ENCODE assay signal across 15 cellular contexts in the genomic region with DNA sequence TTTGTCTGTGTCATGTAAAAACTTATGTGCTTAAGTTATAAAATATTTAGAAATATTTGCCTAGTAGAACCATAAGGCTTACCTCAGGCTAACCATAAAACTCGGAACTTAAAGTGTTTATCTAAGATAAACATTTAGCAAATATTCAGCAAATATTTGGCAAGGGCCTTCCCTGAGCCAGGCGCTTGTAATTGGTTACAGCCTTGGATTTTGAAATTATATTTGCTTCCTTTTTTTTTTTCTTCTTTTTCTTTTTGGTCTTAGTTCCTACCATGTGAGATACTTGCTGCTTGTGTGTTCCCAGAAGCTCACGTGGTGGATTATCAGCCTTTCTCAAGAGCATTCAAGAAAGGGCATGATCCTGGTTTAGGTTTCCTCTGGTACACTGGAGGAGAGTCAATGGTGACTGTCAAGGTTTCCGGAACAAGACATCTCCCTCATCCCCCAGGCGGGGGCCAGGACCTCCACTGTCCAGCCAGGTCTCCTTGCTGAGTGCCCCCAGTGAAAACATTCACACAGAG. TPM values are rescaled to one million over a fixed set of nuclear protein-coding genes. Genes with fewer than 3 reads are reported as not detected.
DNase-seq lines count a peak whose midpoint lies in the region; ATAC-seq, FAIRE-seq and TF ChIP-seq lines count a peak whose summit lies in the region.
"Had no signal": no experiment of that assay in that cellular context is flagged by ENCODE, and none has a peak within 500 bp of the region (broad histone marks: within the 10 kb centered on the region; RNA-seq: fewer than 3 reads in every experiment).

No MANE protein-coding gene starts in this region.

- BruUV-seq in MCF 10A (replicated peaks; lab: Mats Ljungman, UMichigan) (no TSS peak), mammary epithelial cell (replicated peaks; lab: Mats Ljungman, UMichigan) (no TSS peak), HepG2 (replicated peaks; lab: Mats Ljungman, UMichigan) (no TSS peak)

- no peaks in the 10 kb centered on the region for H3K27me3 Mint-ChIP-seq in MCF 10A (ENCODE audit: insufficient read depth, unreplicated experiment)

- no peak overlapping the region for H3K27ac ChIP-seq in mammary epithelial cell (ENCODE audit: insufficient read depth, low read depth, low read length)
- H3K27ac ChIP-seq in HepG2 (ENCODE audit: extremely low read length, insufficient read depth, low read length) = peak overlapping the region; percentile 35
- H3K27ac ChIP-seq in upper lobe of left lung = peak overlapping the region; percentile 70 to 83 (median 80)
- peak overlapping the region in 2 of 4 donors; percentile 7 to 60 for H3K27ac ChIP-seq in Peyer's patch
- H3K27ac ChIP-seq: psoas muscle had no signal

- in situ Hi-C loops in mammary epithelial cell (cut with MboI; ENCODE audit: low sequenced_read_pairs in 2 of 2) (loop anchor here (25.0 kb wide), 1 partner anchor 561 kb away; no protein-coding TSS in a partner anchor), HepG2 (cut with HindIII; ENCODE audit: extremely low pct_ligation_motif_present, low pct_unique_long_range_greater_than_20kb) (no loop called here)

- no peak for TF ChIP-seq RAD21 in HepG2 (CRISPR knock-in tag; IDR thresholded peaks at IDR 0.05)

- H3K36me3 ChIP-seq in mammary epithelial cell (ENCODE audit: insufficient read depth, low read length) = no peaks in the 10 kb centered on the region
- H3K36me3 ChIP-seq in HepG2 (replicated peaks in 1 of 2; ENCODE audit: control insufficient read depth in 1 of 2, insufficient read depth in 2 of 2, low read length in 2 of 2) = no peaks in the 10 kb centered on the region
- no peaks in the 10 kb centered on the region for H3K36me3 ChIP-seq in upper lobe of left lung
- no peaks in the 10 kb centered on the region for H3K36me3 ChIP-seq in Peyer's patch

- peak; percentile 16; the same call in 2 of the 3 replicates for ATAC-seq in HepG2
- ATAC-seq in upper lobe of left lung (ENCODE audit: low FRiP score in 2 of 2) = peak; percentile 43 to 72
- ATAC-seq in GM19035 (IDR thresholded peaks at IDR 0.05; ENCODE audit: unreplicated experiment) = no peak
- ATAC-seq: psoas muscle had no signal

- H3K9me3 Mint-ChIP-seq in MCF 10A (ENCODE audit: unreplicated experiment) = no peaks in the 10 kb centered on the region

- CTCF ChIA-PET in MCF 10A (lab: Yijun Ruan, JAX) = no interaction called here
- CTCF ChIA-PET in mammary epithelial cell (lab: Charles Lee; ENCODE audit: low non-redundant PET) = no interaction called here
- CTCF ChIA-PET in HepG2 (lab: Yijun Ruan, JAX; ENCODE audit: low intra/inter-chr PET ratio, low total read pairs) = no interaction called here

- DNase-seq in MCF 10A (ENCODE audit: unreplicated experiment) = no peak
- no peak for DNase-seq in mammary epithelial cell
- peak; percentile 8 for DNase-seq in amniotic stem cell (lab: John Stamatoyannopoulos, UW)
- DNase-seq in HepG2 (ENCODE audit: low spot score) = peak; percentile 64
- peak in 1 of 2 donors; percentile 76 for DNase-seq in upper lobe of left lung
- DNase-seq in activated CD4-positive, CD25-positive, alpha-beta regulatory T cell (lab: John Stamatoyannopoulos, UW) = no peak
- DNase-seq in Peyer's patch = no peak
- DNase-seq: activated effector memory CD4-positive, alpha-beta T cell treated with Interleukin-2 at 50 U/mL for 16 hours; cerebellar nuclear complex; foreskin melanocyte; KBM-7; NCI-H2171 treated with DMSO at 0.1 percent for 48 hours; psoas muscle had no signal

- H3K4me1 Mint-ChIP-seq in MCF 10A (ENCODE audit: insufficient read depth, unreplicated experiment) = no peaks in the 10 kb centered on the region

- H3K79me2 ChIP-seq in mammary epithelial cell (ENCODE audit: insufficient read depth, low read length) (no peaks in the 10 kb centered on the region), HepG2 (ENCODE audit: insufficient read depth, low read length) (no peaks in the 10 kb centered on the region)

- H3K27me3 ChIP-seq in mammary epithelial cell (ENCODE audit: insufficient read depth, low read length) (no peaks in the 10 kb centered on the region), HepG2 (ENCODE audit: control insufficient read depth in 1 of 2, insufficient read depth in 2 of 2, low read length in 2 of 2) (no peaks in the 10 kb centered on the region; a peak in 1 of 5 replicates), upper lobe of left lung (no peaks in the 10 kb centered on the region), Peyer's patch (no peaks in the 10 kb centered on the region)

- peak in 1 of 2 experiments; percentile 43; a peak in 1 of 4 replicates for TF ChIP-seq EP300 in HepG2 (IDR thresholded peaks at IDR 0.05; ENCODE audit: low read depth in 2 of 2, low read length in 2 of 2)
- no peak for TF ChIP-seq EP300 in HepG2 (CRISPR knock-in tag; IDR thresholded peaks at IDR 0.05; ENCODE audit: borderline replicate concordance)
- peak in 1 of 4 donors; percentile 89 for TF ChIP-seq EP300 in upper lobe of left lung (IDR thresholded peaks at IDR 0.05)

- peak; percentile 51 for FAIRE-seq in HepG2 (lab: Jason Lieb, UNC)
- FAIRE-seq: H1 had no signal

- H2AFZ ChIP-seq in mammary epithelial cell (ENCODE audit: low read depth, low read length) = no peak overlapping the region
- no peak overlapping the region for H2AFZ ChIP-seq in HepG2 (ENCODE audit: low read length)

- POLR2A ChIA-PET in MCF 10A (lab: Yijun Ruan, JAX) = interaction anchor here (1.2 kb wide), 1 partner anchor 11 kb away, joined by 3 read pairs; no protein-coding TSS in a partner anchor
- POLR2A ChIA-PET in HepG2 (lab: Yijun Ruan, JAX) = no interaction called here

- TF ChIP-seq POLR2A in HepG2 (IDR thresholded peaks at IDR 0.05; ENCODE audit: insufficient read depth in 1 of 2, low read depth in 2 of 2, low read length in 2 of 2) (no peak), upper lobe of left lung (IDR thresholded peaks at IDR 0.05) (no peak), Peyer's patch (IDR thresholded peaks at IDR 0.05) (no peak)

- H3K4me1 ChIP-seq in mammary epithelial cell (ENCODE audit: insufficient read depth, low read length) (peaks cover 7% of the 10 kb centered on the region), HepG2 (ENCODE audit: insufficient read depth, low read length) (peaks cover 48% of the 10 kb centered on the region), upper lobe of left lung (peaks cover 14 to 33% (median 29%) of the 10 kb centered on the region in 4 donors), Peyer's patch (peaks cover 0 to 11% (median 0%) of the 10 kb centered on the region in 4 donors)

- dilution Hi-C loops in mammary epithelial cell (cut with HindIII; ENCODE audit: low sequenced_read_pairs) = no loop called here

- H3K4me2 ChIP-seq in mammary epithelial cell (ENCODE audit: insufficient read depth, low read depth, low read length) = no peak overlapping the region
- peak overlapping the region; percentile 47; the same call in 1 of the 2 replicates for H3K4me2 ChIP-seq in HepG2 (ENCODE audit: low read depth, low read length)

- H3K36me3 Mint-ChIP-seq in MCF 10A (ENCODE audit: insufficient read depth, unreplicated experiment) = no peaks in the 10 kb centered on the region

- 78% methylated on average over 5 of the region's 5 CpGs for WGBS in mammary epithelial cell (ENCODE audit: low coverage, missing lambda C conversion rate)
- 9% methylated on average over 5 of the region's 5 CpGs for WGBS in HepG2 (ENCODE audit: low lambda C conversion rate)
- WGBS in upper lobe of left lung, 2 donors = 29 to 35% methylated on average over 5 of the region's 5 CpGs

- intact Hi-C loops in MCF 10A (cut with micrococcal nuclease) = no loop called here
- intact Hi-C loops in mammary epithelial cell (cut with micrococcal nuclease) = no loop called here
- intact Hi-C loops in HepG2 (cut with micrococcal nuclease; ENCODE audit: unreplicated experiment) = no loop called here

- H3K9ac ChIP-seq in mammary epithelial cell (ENCODE audit: insufficient read depth, low read length) = no peak overlapping the region
- no peak overlapping the region for H3K9ac ChIP-seq in HepG2 (ENCODE audit: insufficient read depth, low read depth, low read length)

- peak overlapping the region; percentile 42 for H3K27ac Mint-ChIP-seq in MCF 10A (ENCODE audit: low read depth, unreplicated experiment)

- H3K9me3 ChIP-seq in mammary epithelial cell (replicated peaks; ENCODE audit: insufficient read depth, low read length) (no peaks in the 10 kb centered on the region), HepG2 (ENCODE audit: low read length) (no peaks in the 10 kb centered on the region), upper lobe of left lung (no peaks in the 10 kb centered on the region), Peyer's patch (no peaks in the 10 kb centered on the region)
- H3K9me3 ChIP-seq: psoas muscle had no signal

- no peak overlapping the region for H3K4me3 Mint-ChIP-seq in MCF 10A (ENCODE audit: unreplicated experiment)

- H3K4me3 ChIP-seq in mammary epithelial cell (replicated peaks in 1 of 3; ENCODE audit: insufficient read depth in 1 of 3, low read depth in 2 of 3, low read length in 3 of 3) = no peak overlapping the region
- H3K4me3 ChIP-seq in HepG2 (replicated peaks in 1 of 3; ENCODE audit: insufficient read depth in 1 of 3, low read depth in 2 of 3, low read length in 3 of 3) = peak overlapping the region in 1 of 3 experiments; percentile 4; a peak in 1 of 6 replicates
- H3K4me3 ChIP-seq in upper lobe of left lung = no peak overlapping the region
- no peak overlapping the region for H3K4me3 ChIP-seq in Peyer's patch
- H3K4me3 ChIP-seq: psoas muscle had no signal

- TF ChIP-seq CTCF in MCF 10A (IDR thresholded peaks at IDR 0.05; ENCODE audit: unreplicated experiment) (no peak), mammary epithelial cell (conservative IDR thresholded peaks at IDR 0.05 in 1 of 2, IDR thresholded peaks at IDR 0.05 in 1 of 2; ENCODE audit: extremely low read depth in 1 of 2, insufficient read depth in 1 of 2, low read depth in 1 of 2, low read length in 2 of 2) (no peak), HepG2 (CRISPR knock-in tag; IDR thresholded peaks at IDR 0.05) (no peak), upper lobe of left lung (IDR thresholded peaks at IDR 0.05) (no peak), Peyer's patch (IDR thresholded peaks at IDR 0.05) (no peak)

- H4K20me1 ChIP-seq in mammary epithelial cell (ENCODE audit: insufficient read depth, low read length) (no peaks in the 10 kb centered on the region), HepG2 (ENCODE audit: insufficient read depth, low read length) (no peaks in the 10 kb centered on the region)

RNA-seq across cellular contexts. Expression of gene BRI3, which starts 5.2 kb away (rescaled TPM):
- total RNA-seq in MCF 10A (2022) = 154 and 246 TPM in 2 replicates
- total RNA-seq in mammary epithelial cell = 100 to 1,000 TPM in 1 of 2 donors, 10 to 100 TPM in 1; 24.5 to 158 TPM
- polyA plus RNA-seq in mammary epithelial cell = 43.1 TPM
- polyA minus RNA-seq in mammary epithelial cell = 113 TPM
- total RNA-seq in HepG2 (2016; rRNA removed; fragmentation: Illumina TruSeq; extraction: Trizol) = 37.2 and 54.0 TPM in 2 replicates
- 362 and 379 TPM in 2 replicates for total RNA-seq in HepG2 (2016; cell fraction: cytosol; rRNA removed; fragmentation: Illumina TruSeq; extraction: Trizol; ENCODE audit: low read depth)
- 32.4 and 58.8 TPM in 2 replicates for total RNA-seq in HepG2 (2016; cell fraction: insoluble cytoplasmic fraction; rRNA removed; fragmentation: Illumina TruSeq; extraction: Trizol)
- 234 and 253 TPM in 2 replicates for total RNA-seq in HepG2 (2016; cell fraction: membrane; rRNA removed; fragmentation: Illumina TruSeq; extraction: Trizol)
- 25.6 and 29.4 TPM in 2 replicates for total RNA-seq in HepG2 (2016; cell fraction: nucleus; rRNA removed; fragmentation: Illumina TruSeq; extraction: Trizol)
- polyA plus RNA-seq in HepG2 (2011; rRNA removed) = 103 and 113 TPM in 2 replicates
- polyA plus RNA-seq in HepG2 (2011; cell fraction: cytosol; rRNA removed) = 80.0 TPM in 2 replicates
- polyA plus RNA-seq in HepG2 (2011; cell fraction: nucleus; rRNA removed) = 27.5 and 33.8 TPM in 2 replicates
- 83.2 and 95.1 TPM in 2 replicates for polyA plus RNA-seq in HepG2 (2012)
- polyA plus RNA-seq in HepG2 (2016; cell fraction: cytosol; fragmentation: Illumina TruSeq; extraction: Trizol; ENCODE audit: low read depth) = 889 and 952 TPM in 2 replicates
- 61.2 and 81.9 TPM in 2 replicates for polyA plus RNA-seq in HepG2 (2016; cell fraction: insoluble cytoplasmic fraction; fragmentation: Illumina TruSeq; extraction: Trizol; ENCODE audit: low read depth)
- polyA plus RNA-seq in HepG2 (2016; cell fraction: membrane; fragmentation: Illumina TruSeq; extraction: Trizol; ENCODE audit: low read depth) = 488 and 495 TPM in 2 replicates
- polyA plus RNA-seq in HepG2 (2016; cell fraction: nucleus; fragmentation: Illumina TruSeq; extraction: Trizol; ENCODE audit: insufficient read depth, low read depth) = 59.1 and 78.9 TPM in 2 replicates
- polyA minus RNA-seq in HepG2 (2011; rRNA and poly(A)+ RNA removed; ENCODE audit: low replicate concordance) = 61.6 and 63.3 TPM in 2 replicates
- polyA minus RNA-seq in HepG2 (2011; cell fraction: cytosol; rRNA and poly(A)+ RNA removed) = 27.4 and 34.8 TPM in 2 replicates
- polyA minus RNA-seq in HepG2 (2011; cell fraction: nucleus; rRNA and poly(A)+ RNA removed) = 22.8 and 23.6 TPM in 2 replicates
- total RNA-seq in upper lobe of left lung = 100 to 1,000 TPM; 113 to 703 (median 143) TPM
- total RNA-seq in Peyer's patch = 10 to 100 TPM; 21.5 to 91.2 (median 69.6) TPM

RNA-seq across cellular contexts. Expression of gene TECPR1, which starts 24.3 kb away (rescaled TPM):
- 15.4 and 21.1 TPM in 2 replicates for total RNA-seq in MCF 10A (2022)
- total RNA-seq in mammary epithelial cell = 10 to 100 TPM; 13.2 to 14.6 TPM
- polyA plus RNA-seq in mammary epithelial cell = 1.6 TPM
- polyA minus RNA-seq in mammary epithelial cell = 1.1 TPM
- 6.3 and 8.3 TPM in 2 replicates for total RNA-seq in HepG2 (2016; rRNA removed; fragmentation: Illumina TruSeq; extraction: Trizol)
- total RNA-seq in HepG2 (2016; cell fraction: cytosol; rRNA removed; fragmentation: Illumina TruSeq; extraction: Trizol; ENCODE audit: low read depth) = 1.5 and 2.3 TPM in 2 replicates
- total RNA-seq in HepG2 (2016; cell fraction: insoluble cytoplasmic fraction; rRNA removed; fragmentation: Illumina TruSeq; extraction: Trizol) = 5.7 and 9.5 TPM in 2 replicates
- total RNA-seq in HepG2 (2016; cell fraction: membrane; rRNA removed; fragmentation: Illumina TruSeq; extraction: Trizol) = 2.0 and 2.8 TPM in 2 replicates
- total RNA-seq in HepG2 (2016; cell fraction: nucleus; rRNA removed; fragmentation: Illumina TruSeq; extraction: Trizol) = 10.0 and 10.5 TPM in 2 replicates
- 2.3 and 2.5 TPM in 2 replicates for polyA plus RNA-seq in HepG2 (2011; rRNA removed)
- polyA plus RNA-seq in HepG2 (2011; cell fraction: cytosol; rRNA removed) = 1.4 and 2.3 TPM in 2 replicates
- polyA plus RNA-seq in HepG2 (2011; cell fraction: nucleus; rRNA removed) = 15.9 and 17.4 TPM in 2 replicates
- polyA plus RNA-seq in HepG2 (2012) = 4.7 and 7.6 TPM in 2 replicates
- polyA plus RNA-seq in HepG2 (2016; cell fraction: cytosol; fragmentation: Illumina TruSeq; extraction: Trizol; ENCODE audit: low read depth) = 0.37 and 0.40 TPM in 2 replicates
- 2.7 and 2.9 TPM in 2 replicates for polyA plus RNA-seq in HepG2 (2016; cell fraction: insoluble cytoplasmic fraction; fragmentation: Illumina TruSeq; extraction: Trizol; ENCODE audit: low read depth)
- 0.61 and 0.71 TPM in 2 replicates for polyA plus RNA-seq in HepG2 (2016; cell fraction: membrane; fragmentation: Illumina TruSeq; extraction: Trizol; ENCODE audit: low read depth)
- polyA plus RNA-seq in HepG2 (2016; cell fraction: nucleus; fragmentation: Illumina TruSeq; extraction: Trizol; ENCODE audit: insufficient read depth, low read depth) = 15.6 and 16.9 TPM in 2 replicates
- polyA minus RNA-seq in HepG2 (2011; rRNA and poly(A)+ RNA removed; ENCODE audit: low replicate concordance) = 2.3 and 6.5 TPM in 2 replicates
- polyA minus RNA-seq in HepG2 (2011; cell fraction: cytosol; rRNA and poly(A)+ RNA removed) = 2.5 and 4.0 TPM in 2 replicates
- 5.9 and 7.1 TPM in 2 replicates for polyA minus RNA-seq in HepG2 (2011; cell fraction: nucleus; rRNA and poly(A)+ RNA removed)
- total RNA-seq in upper lobe of left lung = 100 to 1,000 TPM in 1 of 6 donors, 10 to 100 TPM in 5; 16.6 to 101 (median 55.0) TPM
- total RNA-seq in Peyer's patch = 10 to 100 TPM; 33.8 to 74.1 (median 44.1) TPM

Comparison
In these comparisons a context has a peak if more than half of its experiments do, and no peak if none do; other contexts are left out.
1. DNase-seq: peak in amniotic stem cell (single experiment) and HepG2 (single experiment); none in MCF 10A (single experiment), mammary epithelial cell (single experiment), activated CD4-positive, CD25-positive, alpha-beta regulatory T cell (0 of 4) and Peyer's patch (0 of 3).